ENCODE assay signal across 1 cellular context in genomic region chr10:71254834-71255539, GRCh38.
TF ChIP-seq lines count a peak whose summit lies in the region.

No MANE protein-coding gene starts in this region.

TF ChIP-seq in HEK293, 187 proteins besides CTCF, POLR2A, EP300 and RAD21 (continued from another document):
- TF ChIP-seq ZNF26 (tag by site-specific recombination; IDR thresholded peaks at IDR 0.05) = no peak
TF ChIP-seq in HEK293: peak in this region for 1.
